In the genomic region with DNA sequence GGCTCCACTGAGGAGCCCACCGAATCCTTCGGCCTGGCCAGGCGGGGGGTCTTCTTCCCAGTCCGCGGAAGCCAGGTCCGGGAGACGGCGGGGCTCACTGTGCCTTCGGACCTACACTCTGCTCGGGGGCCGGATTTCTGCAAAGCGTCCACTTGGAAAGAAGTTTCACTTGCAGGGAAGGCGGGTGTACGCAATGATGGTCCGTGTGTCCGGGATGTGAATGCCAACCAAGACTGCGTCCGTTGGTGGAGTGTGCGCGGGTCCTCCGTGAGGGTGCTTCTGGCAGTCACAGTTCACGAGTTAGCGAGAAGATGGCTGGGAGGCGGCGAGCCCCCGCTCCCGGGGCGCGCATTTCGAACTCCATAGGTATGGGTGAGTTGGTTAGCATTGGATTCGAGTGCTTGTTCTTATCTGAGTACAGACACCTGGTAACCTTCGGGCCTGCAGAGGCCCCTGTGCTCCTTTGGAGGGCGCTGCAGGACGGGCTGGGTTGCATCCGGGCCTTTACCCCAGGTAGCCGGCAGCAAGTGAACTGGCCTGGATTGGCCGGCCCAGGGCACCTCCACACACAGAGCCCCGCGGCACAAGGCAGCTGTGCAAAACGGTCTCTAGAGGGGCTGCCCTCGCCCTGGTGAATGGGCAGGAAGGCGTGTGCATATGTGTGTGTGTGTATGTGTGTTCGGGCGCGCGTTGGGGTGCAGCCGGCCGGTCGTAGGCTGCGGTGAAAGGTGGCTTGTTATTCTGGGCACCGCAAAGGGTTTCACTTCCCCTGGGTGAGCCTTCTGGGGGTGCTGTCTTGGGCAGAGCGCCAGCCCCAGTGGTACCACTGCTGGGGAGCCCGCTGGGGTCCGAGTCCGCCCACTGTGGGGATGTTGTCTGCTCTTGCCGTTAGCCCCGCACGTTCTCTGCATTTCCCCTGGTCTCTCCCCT, we compare ENCODE assay signal across 8 cellular contexts. TPM values are rescaled to one million over a fixed set of nuclear protein-coding genes. Genes with fewer than 3 reads are reported as not detected.
A peak's percentile ranks its signal among the peaks of the same experiment; 100 is the strongest.
DNase-seq lines count a peak whose midpoint lies in the region; ATAC-seq and TF ChIP-seq lines count a peak whose summit lies in the region.

No MANE protein-coding gene starts in this region.

- peak overlapping the region; percentile 43 for H3K4me3 ChIP-seq in GM12864 (ENCODE audit: low read depth, low read length)
- H3K4me3 ChIP-seq in NT2/D1 (ENCODE audit: insufficient read length, low read depth), result peak overlapping the region; percentile 90
- peak overlapping the region; percentile 73 for H3K4me3 ChIP-seq in left ventricle myocardium inferior
- H3K4me3 ChIP-seq in skeletal muscle tissue (ENCODE audit: low read length in 3 of 3), result peak overlapping the region; percentile 71 to 77 (median 72)

- DNase-seq in GM12864 (ENCODE audit: low read depth), result peak; percentile 44
- DNase-seq in NT2/D1 (ENCODE audit: low read depth, low spot score), result peak; percentile 60
- peak; percentile 76 for DNase-seq in activated naive CD4-positive, alpha-beta T cell treated with Interleukin-2 at 50 U/mL for 16 hours
- DNase-seq in left ventricle myocardium inferior, result peak; percentile 27
- no peak for DNase-seq in NCI-H1092 treated with DMSO at 0.1 percent for 48 hours (lab: John Stamatoyannopoulos, UW)
- no peak for DNase-seq in putamen (ENCODE audit: low spot score)

- H3K9me3 ChIP-seq in NT2/D1 (ENCODE audit: insufficient read depth, low read length) (no peaks in the 10 kb centered on the region), left ventricle myocardium inferior (replicated peaks) (no peaks in the 10 kb centered on the region), skeletal muscle tissue (ENCODE audit: control insufficient read depth in 3 of 3, low read length in 3 of 3) (no peaks in the 10 kb centered on the region)

- TF ChIP-seq CTCF in GM12864 (IDR thresholded peaks at IDR 0.05; ENCODE audit: low read depth, low read length, missing control alignments) (peak; percentile 70), left ventricle myocardium inferior (IDR thresholded peaks at IDR 0.05; ENCODE audit: borderline replicate concordance) (peak; percentile 44)

- H3K4me1 ChIP-seq in NT2/D1 (ENCODE audit: insufficient read depth, insufficient read length) (peaks cover 4% of the 10 kb centered on the region), left ventricle myocardium inferior (peaks cover 16% of the 10 kb centered on the region), skeletal muscle tissue (ENCODE audit: control insufficient read depth in 3 of 3, insufficient read depth in 3 of 3, low read length in 3 of 3) (peaks cover 13 to 14% (median 13%) of the 10 kb centered on the region in 3 donors)

- peak overlapping the region; percentile 90 for H3K9ac ChIP-seq in NT2/D1 (ENCODE audit: insufficient read length, low read depth)
- peak overlapping the region; percentile 33 to 60 (median 58) for H3K9ac ChIP-seq in skeletal muscle tissue (ENCODE audit: low read depth in 1 of 3, low read length in 3 of 3)

- intact Hi-C loops in left ventricle myocardium inferior (cut with micrococcal nuclease), result no loop called here

- peak; percentile 59 for ATAC-seq in HG02588 (IDR thresholded peaks at IDR 0.05; ENCODE audit: unreplicated experiment)

- H3K27me3 ChIP-seq in NT2/D1 (ENCODE audit: insufficient read depth, insufficient read length) (no peaks in the 10 kb centered on the region), left ventricle myocardium inferior (ENCODE audit: low read depth) (no peaks in the 10 kb centered on the region), skeletal muscle tissue (ENCODE audit: control insufficient read depth in 3 of 3, insufficient read depth in 3 of 3, low read length in 3 of 3) (peaks cover 0 to 23% (median 7%) of the 10 kb centered on the region in 3 donors)

- H3K36me3 ChIP-seq in NT2/D1 (ENCODE audit: insufficient read depth, insufficient read length, low read length) (no peaks in the 10 kb centered on the region), left ventricle myocardium inferior (no peaks in the 10 kb centered on the region), skeletal muscle tissue (ENCODE audit: control insufficient read depth in 3 of 3, insufficient read depth in 3 of 3, low read length in 3 of 3) (no peaks in the 10 kb centered on the region)

- H3K27ac ChIP-seq in left ventricle myocardium inferior (replicated peaks), result no peak overlapping the region
- no peak overlapping the region for H3K27ac ChIP-seq in skeletal muscle tissue (ENCODE audit: low read depth, low read length)

RNA-seq across cellular contexts. Expression of gene CYP2R1, which starts 13.3 kb away (rescaled TPM):
- 7.7 TPM for total RNA-seq in left ventricle myocardium inferior
- 9.9 TPM for total RNA-seq in skeletal muscle tissue

Comparison
In these comparisons a context has a peak if more than half of its experiments do, and no peak if none do; other contexts are left out.
1. DNase-seq: peak in GM12864 (single experiment), NT2/D1 (single experiment), activated naive CD4-positive, alpha-beta T cell treated with Interleukin-2 at 50 U/mL for 16 hours (single experiment) and left ventricle myocardium inferior (single experiment); none in NCI-H1092 treated with DMSO at 0.1 percent for 48 hours (single experiment) and putamen (single experiment).
2. Peak in every context shown above with its lines, with median percentiles within 50 percentile points of each other: H3K4me3 ChIP-seq.